In the genomic region with DNA sequence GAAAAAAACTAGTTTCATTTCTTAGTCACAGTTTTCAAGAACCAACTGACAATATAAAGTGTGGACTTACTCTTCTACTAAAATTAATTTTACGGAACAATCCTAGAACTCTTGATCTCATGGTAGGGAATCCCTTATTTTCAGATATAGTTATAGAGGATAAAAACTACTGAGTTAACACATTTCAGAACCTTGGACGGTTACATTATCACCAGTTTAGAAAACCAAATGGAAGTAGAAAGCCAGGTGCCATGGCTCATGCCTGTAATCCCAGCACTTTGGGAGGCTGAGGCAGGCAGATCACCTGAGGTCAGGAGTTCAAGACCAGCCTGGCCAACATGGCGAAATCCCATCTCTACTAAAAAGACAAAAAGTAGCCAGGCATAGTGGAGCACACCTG, we compare ENCODE assay signal across 2 cellular contexts.
TF ChIP-seq lines count a peak whose summit lies in the region.

No MANE protein-coding gene starts in this region.

TF ChIP-seq in GM23338, 12 proteins besides CTCF, POLR2A, EP300 and RAD21:
- TF ChIP-seq, protein P1, sequence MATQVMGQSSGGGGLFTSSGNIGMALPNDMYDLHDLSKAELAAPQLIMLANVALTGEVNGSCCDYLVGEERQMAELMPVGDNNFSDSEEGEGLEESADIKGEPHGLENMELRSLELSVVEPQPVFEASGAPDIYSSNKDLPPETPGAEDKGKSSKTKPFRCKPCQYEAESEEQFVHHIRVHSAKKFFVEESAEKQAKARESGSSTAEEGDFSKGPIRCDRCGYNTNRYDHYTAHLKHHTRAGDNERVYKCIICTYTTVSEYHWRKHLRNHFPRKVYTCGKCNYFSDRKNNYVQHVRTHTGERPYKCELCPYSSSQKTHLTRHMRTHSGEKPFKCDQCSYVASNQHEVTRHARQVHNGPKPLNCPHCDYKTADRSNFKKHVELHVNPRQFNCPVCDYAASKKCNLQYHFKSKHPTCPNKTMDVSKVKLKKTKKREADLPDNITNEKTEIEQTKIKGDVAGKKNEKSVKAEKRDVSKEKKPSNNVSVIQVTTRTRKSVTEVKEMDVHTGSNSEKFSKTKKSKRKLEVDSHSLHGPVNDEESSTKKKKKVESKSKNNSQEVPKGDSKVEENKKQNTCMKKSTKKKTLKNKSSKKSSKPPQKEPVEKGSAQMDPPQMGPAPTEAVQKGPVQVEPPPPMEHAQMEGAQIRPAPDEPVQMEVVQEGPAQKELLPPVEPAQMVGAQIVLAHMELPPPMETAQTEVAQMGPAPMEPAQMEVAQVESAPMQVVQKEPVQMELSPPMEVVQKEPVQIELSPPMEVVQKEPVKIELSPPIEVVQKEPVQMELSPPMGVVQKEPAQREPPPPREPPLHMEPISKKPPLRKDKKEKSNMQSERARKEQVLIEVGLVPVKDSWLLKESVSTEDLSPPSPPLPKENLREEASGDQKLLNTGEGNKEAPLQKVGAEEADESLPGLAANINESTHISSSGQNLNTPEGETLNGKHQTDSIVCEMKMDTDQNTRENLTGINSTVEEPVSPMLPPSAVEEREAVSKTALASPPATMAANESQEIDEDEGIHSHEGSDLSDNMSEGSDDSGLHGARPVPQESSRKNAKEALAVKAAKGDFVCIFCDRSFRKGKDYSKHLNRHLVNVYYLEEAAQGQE (IDR thresholded peaks at IDR 0.05; ENCODE audit: unreplicated experiment): peak; percentile 37

TF ChIP-seq in HEK293, 187 proteins besides CTCF, POLR2A, EP300 and RAD21:
- TF ChIP-seq, protein P1 (tag by site-specific recombination; IDR thresholded peaks at IDR 0.05): peak; percentile 64
